Comparison of ENCODE assay signal across 8 cellular contexts in genomic region chr9:133683494-133684460, GRCh38.
A peak's percentile ranks its signal among the peaks of the same experiment; 100 is the strongest.
DNase-seq lines count a peak whose midpoint lies in the region; ATAC-seq lines count a peak whose summit lies in the region.

No MANE protein-coding gene starts in this region.

- ATAC-seq in GM21717 (IDR thresholded peaks at IDR 0.05; ENCODE audit: unreplicated experiment) (no peak), HG03135 (IDR thresholded peaks at IDR 0.05; ENCODE audit: unreplicated experiment) (no peak), HG02798 (IDR thresholded peaks at IDR 0.05; ENCODE audit: poor library complexity, unreplicated experiment) (no peak)

- DNase-seq in NCI-H1694 treated with DMSO at 0.1 percent for 48 hours (lab: John Stamatoyannopoulos, UW) = peak; percentile 64
- DNase-seq in activated gamma-delta T cell (lab: John Stamatoyannopoulos, UW) = peak; percentile 29
- peak; percentile 89 for DNase-seq in hepatic stellate cell (ENCODE audit: low spot score)
- DNase-seq in stimulated activated CD8-positive, alpha-beta memory T cell treated with anti-CD3 and anti-CD28 coated beads, Interleukin-12 subunit alpha, Interleukin-12 subunit beta, amount 100 ng/mL, for 4 hours (ENCODE audit: low read depth) = peak; percentile 39
- DNase-seq in medulla oblongata (ENCODE audit: extremely low spot score) = no peak
